10 cellular contexts compared by ENCODE assay signal in genomic region chr16:56600398-56600999, GRCh38. TPM values are rescaled to one million over a fixed set of nuclear protein-coding genes. Genes with fewer than 3 reads are reported as not detected.
DNase-seq lines count a peak whose midpoint lies in the region; ATAC-seq, FAIRE-seq and TF ChIP-seq lines count a peak whose summit lies in the region.
"Had no signal": no experiment of that assay in that cellular context is flagged by ENCODE, and none has a peak within 500 bp of the region (broad histone marks: within the 10 kb centered on the region; RNA-seq: fewer than 3 reads in every experiment).

No MANE protein-coding gene starts in this region.

- H3K4me1 Mint-ChIP-seq in H9 = peaks cover 4 to 5% of the 10 kb centered on the region in 2 experiments; a peak in 1 of 4 replicates
- H3K4me1 Mint-ChIP-seq in chondrocyte (ENCODE audit: low read depth) = peaks cover 7% of the 10 kb centered on the region
- H3K4me1 Mint-ChIP-seq in memory B cell = peaks cover 4% of the 10 kb centered on the region

- H3K4ac ChIP-seq in H9 (ENCODE audit: low read depth, low read length) = no peak overlapping the region

- H3K4me2 ChIP-seq in H9 (ENCODE audit: insufficient read depth, insufficient read length, low read length) = no peak overlapping the region

- no peak overlapping the region for H3K56ac ChIP-seq in H9 (ENCODE audit: insufficient read length, low read depth, low read length)

- TF ChIP-seq CTCF in H9 (conservative IDR thresholded peaks at IDR 0.05) (peak; percentile 71), chondrocyte (IDR thresholded peaks at IDR 0.05) (peak; percentile 83)

- no peak overlapping the region for H4K91ac ChIP-seq in H9 (ENCODE audit: insufficient read length, low read depth, low read length)

- no peaks in the 10 kb centered on the region for H3K79me1 ChIP-seq in H9 (ENCODE audit: insufficient read depth, low read depth, low read length, poor library complexity, severe bottlenecking)

- no peak overlapping the region for H3T11ph ChIP-seq in H9 (ENCODE audit: low read length)

- no peak overlapping the region for H4K8ac ChIP-seq in H9 (replicated peaks; ENCODE audit: insufficient read length, low read depth, low read length)

- FAIRE-seq in RCC 7860 (lab: Jason Lieb, UNC) = no peak

- no CpG with 5 or more reads among the region's 8 CpGs for WGBS in H9 (ENCODE audit: extremely low coverage, insufficient read length, low lambda C conversion rate)

- H3K18ac ChIP-seq in H9 (ENCODE audit: insufficient read length, low read depth, low read length) = no peak overlapping the region

- H2AK5ac ChIP-seq in H9 (ENCODE audit: insufficient read length, low read length) = no peak overlapping the region

- H3K9ac ChIP-seq in H9 (ENCODE audit: extremely low read depth, insufficient read length, low read length) = no peak overlapping the region

- no peaks in the 10 kb centered on the region for H3K23me2 ChIP-seq in H9 (ENCODE audit: insufficient read length, low read depth, low read length, poor library complexity, severe bottlenecking)

- H4K20me1 ChIP-seq in H9 (ENCODE audit: control insufficient read depth, insufficient read depth, insufficient read length) = no peaks in the 10 kb centered on the region

- H4K5ac ChIP-seq in H9 (ENCODE audit: insufficient read length, low read depth, low read length) = no peak overlapping the region

- H3K27ac Mint-ChIP-seq in H9 (no peak overlapping the region), chondrocyte (ENCODE audit: unreplicated experiment) (no peak overlapping the region), memory B cell (no peak overlapping the region)

- H3K27ac ChIP-seq in H9 (ENCODE audit: insufficient read length, low read depth, low read length) = no peak overlapping the region
- H3K27ac ChIP-seq: neutrophil had no signal

- H3K27me3 Mint-ChIP-seq in H9 (ENCODE audit: low read depth) = peaks cover 46% of the 10 kb centered on the region
- H3K27me3 Mint-ChIP-seq in chondrocyte (ENCODE audit: low read depth) = peaks cover 5% of the 10 kb centered on the region
- H3K27me3 Mint-ChIP-seq in memory B cell = peaks cover 10% of the 10 kb centered on the region

- H2BK20ac ChIP-seq in H9 (ENCODE audit: low read depth, low read length, poor library complexity, severe bottlenecking) = no peak overlapping the region

- no peak overlapping the region for H2BK15ac ChIP-seq in H9 (ENCODE audit: low read depth, low read length)

- H3K79me2 ChIP-seq in H9 (ENCODE audit: insufficient read depth, low read length) = no peaks in the 10 kb centered on the region

- peaks cover 0 to 3% of the 10 kb centered on the region in 2 experiments; a peak in 1 of 5 replicates for H3K9me3 Mint-ChIP-seq in H9
- H3K9me3 Mint-ChIP-seq in chondrocyte (ENCODE audit: low read depth) = peaks cover 7% of the 10 kb centered on the region
- peaks cover 7% of the 10 kb centered on the region for H3K9me3 Mint-ChIP-seq in memory B cell

- peak; percentile 34 for DNase-seq in COLO829 (ENCODE audit: low spot score)
- no peak for DNase-seq in H9
- DNase-seq in RCC 7860 (ENCODE audit: low spot score) = peak; percentile 19
- no peak for DNase-seq in chondrocyte (ENCODE audit: low spot score)
- peak in 1 of 2 donors; percentile 43 for DNase-seq in memory B cell (ENCODE audit: low spot score in 2 of 2)
- no peak for DNase-seq in NCI-H187 treated with DMSO at 0.1 percent for 48 hours (lab: John Stamatoyannopoulos, UW)

- no peaks in the 10 kb centered on the region for H3K4me1 ChIP-seq in H9 (ENCODE audit: insufficient read depth, low read length)

- no peak overlapping the region for H2BK12ac ChIP-seq in H9 (ENCODE audit: insufficient read length, low read depth, low read length)

- no peak overlapping the region for H3K23ac ChIP-seq in H9 (ENCODE audit: insufficient read length, low read depth, low read length)

- H2AFZ ChIP-seq in H9 (ENCODE audit: low read length) = no peak overlapping the region

- ATAC-seq in memory B cell (ENCODE audit: low read depth) = peak; percentile 77
- no peak for ATAC-seq in GM18519 (IDR thresholded peaks at IDR 0.05; ENCODE audit: low FRiP score, unreplicated experiment)
- ATAC-seq in HG02588 (IDR thresholded peaks at IDR 0.05; ENCODE audit: unreplicated experiment) = no peak

- H3K36me3 Mint-ChIP-seq in H9 (ENCODE audit: insufficient read depth in 1 of 3, low read depth in 3 of 3) = no peaks in the 10 kb centered on the region
- H3K36me3 Mint-ChIP-seq in chondrocyte (ENCODE audit: low read depth) = no peaks in the 10 kb centered on the region
- no peaks in the 10 kb centered on the region for H3K36me3 Mint-ChIP-seq in memory B cell

- no peak overlapping the region for H2BK5ac ChIP-seq in H9 (ENCODE audit: insufficient read length, low read length)

- H3K9me3 ChIP-seq in H9 (ENCODE audit: control insufficient read depth, low read depth, low read length) = no peaks in the 10 kb centered on the region
- H3K9me3 ChIP-seq: neutrophil had no signal

- no peaks in the 10 kb centered on the region for H3K27me3 ChIP-seq in H9 (ENCODE audit: insufficient read depth, low read length)

- H3K4me3 Mint-ChIP-seq in H9 = no peak overlapping the region
- H3K4me3 Mint-ChIP-seq in chondrocyte (ENCODE audit: unreplicated experiment) = no peak overlapping the region
- no peak overlapping the region for H3K4me3 Mint-ChIP-seq in memory B cell

- H3K14ac ChIP-seq in H9 (ENCODE audit: insufficient read depth, low read length) = no peak overlapping the region

- no peak overlapping the region for H2BK120ac ChIP-seq in H9 (ENCODE audit: low read depth, low read length, poor library complexity, severe bottlenecking)

RNA-seq across cellular contexts. Expression of gene MT2A, which starts 7.9 kb away (rescaled TPM):
- total RNA-seq in H9 (2021) = 63.1 and 72.5 TPM in 2 replicates
- 160 to 407 TPM (median 183 TPM) in 3 replicates for total RNA-seq in chondrocyte

RNA-seq across cellular contexts. Expression of gene MT3, which starts 11.2 kb away (rescaled TPM):
- total RNA-seq in H9 (2021) = 0.61 TPM in 1 of 2 replicates, not detected in the other
- 0.77 TPM in 1 of 3 replicates, not detected in the others for total RNA-seq in chondrocyte

RNA-seq across cellular contexts. Expression of gene MT1E, which starts 25.1 kb away (rescaled TPM):
- total RNA-seq in H9 (2021) (25.9 and 34.4 TPM in 2 replicates), chondrocyte (23.2 to 35.8 TPM (median 31.4 TPM) in 3 replicates)

RNA-seq across cellular contexts. Expression of gene MT1M, which starts 32.0 kb away (rescaled TPM):
- total RNA-seq in H9 (2021) = 1.4 and 2.5 TPM in 2 replicates
- total RNA-seq in chondrocyte = 0.35 to 0.59 TPM in 2 of 3 replicates, not detected in the other
- total RNA-seq: T-helper 1 cell treated with Interleukin-12 subunit alpha and Interleukin-12 subunit beta and Interleukin-4 antibody, amounts not matched to agents 30 ng/mL and 1 ng/mL, for 36 hours had no signal

RNA-seq across cellular contexts. Expression of gene MT4, which starts 35.6 kb away (rescaled TPM):
- total RNA-seq in H9 (2021) = not detected in 2 replicates
- total RNA-seq in chondrocyte = not detected in 3 replicates
- total RNA-seq: T-helper 1 cell treated with Interleukin-12 subunit alpha and Interleukin-12 subunit beta and Interleukin-4 antibody, amounts not matched to agents 30 ng/mL and 1 ng/mL, for 36 hours had no signal

Comparison
In these comparisons a context has a peak if more than half of its experiments do, and no peak if none do; other contexts are left out.
1. DNase-seq: peak in COLO829 (single experiment) and RCC 7860 (single experiment); none in H9 (single experiment), chondrocyte (single experiment) and NCI-H187 treated with DMSO at 0.1 percent for 48 hours (single experiment).